In genomic region chr3:161295325-161295724, GRCh38 we compare ENCODE assay signal across 17 cellular contexts.
DNase-seq lines count a peak whose midpoint lies in the region; ATAC-seq and TF ChIP-seq lines count a peak whose summit lies in the region.
"Had no signal": no experiment of that assay in that cellular context is flagged by ENCODE, and none has a peak within 500 bp of the region (broad histone marks: within the 10 kb centered on the region; RNA-seq: fewer than 3 reads in every experiment).

No MANE protein-coding gene starts in this region.

- H3K4me3 ChIP-seq in cardiac fibroblast (replicated peaks in 1 of 2; ENCODE audit: low read depth in 2 of 2, low read length in 2 of 2): no peak overlapping the region
- H3K4me3 ChIP-seq: GM23338 had no signal

- DNase-seq in DMS79 treated with DMSO at 0.1 percent for 48 hours (lab: John Stamatoyannopoulos, UW) (peak; percentile 6), NCI-H226 (peak; percentile 33), cardiac fibroblast (ENCODE audit: low read depth in 2 of 2) (peak; percentile 3 to 12), myocyte (ENCODE audit: low read depth) (peak; percentile 59), cerebellum (ENCODE audit: low spot score) (no peak), SIG-M5 (lab: John Stamatoyannopoulos, UW) (no peak), KBM-7 (no peak)
- DNase-seq: activated B cell treated with CpG ODN at 0.5 μM for 24 hours; activated CD8-positive, alpha-beta memory T cell treated with anti-CD3 and anti-CD28 coated beads for 24 hours; GF-D8; KG1; NCI-H1417; NCI-H2171 treated with DMSO at 0.1 percent for 48 hours; stimulated activated naive CD8-positive, alpha-beta T cell treated with anti-CD3 and anti-CD28 coated beads, Interleukin-15, amount 100 ng/mL, for 72 hours had no signal

- ATAC-seq in HG02840 (IDR thresholded peaks at IDR 0.05; ENCODE audit: low FRiP score, unreplicated experiment): no peak
- ATAC-seq: GM23338; sciatic nerve; stimulated activated naive CD8-positive, alpha-beta T cell treated with anti-CD3 and anti-CD28 coated beads, Interleukin-15, amount 100 ng/mL, for 72 hours had no signal

- in situ Hi-C loops in KBM-7 (cut with MboI; ENCODE audit: low pct_unique_long_range_greater_than_20kb, low sequenced_read_pairs): no loop called here

- TF ChIP-seq CTCF in cardiac fibroblast (IDR thresholded peaks at IDR 0.05; ENCODE audit: low read depth, low read length): no peak

Comparison
In these comparisons a context has a peak if more than half of its experiments do, and no peak if none do; other contexts are left out.
1. DNase-seq: peak in DMS79 treated with DMSO at 0.1 percent for 48 hours (single experiment), NCI-H226 (single experiment), cardiac fibroblast (2 of 2) and myocyte (single experiment); none in cerebellum (single experiment), SIG-M5 (single experiment) and KBM-7 (single experiment).